8 cellular contexts compared by ENCODE assay signal in genomic region chr11:134275534-134276395, GRCh38. TPM values are rescaled to one million over a fixed set of nuclear protein-coding genes. Genes with fewer than 3 reads are reported as not detected.
A peak's percentile ranks its signal among the peaks of the same experiment; 100 is the strongest.
DNase-seq lines count a peak whose midpoint lies in the region; ATAC-seq, FAIRE-seq and TF ChIP-seq lines count a peak whose summit lies in the region.

TSS of gene GLB1L3 (plus strand) at chr11:134276379. CDS start at chr11:134276741, 362 bp downstream.

- no TSS peak for BruUV-seq in HepG2 (replicated peaks; lab: Mats Ljungman, UMichigan)

- H3K4me1 ChIP-seq in HepG2 (ENCODE audit: insufficient read depth, low read length), result peaks cover 20% of the 10 kb centered on the region

- no peaks in the 10 kb centered on the region for H3K9me3 ChIP-seq in HepG2 (ENCODE audit: low read length)

- FAIRE-seq in HepG2 (lab: Jason Lieb, UNC), result no peak

- DNase-seq in NCI-H82 (lab: John Stamatoyannopoulos, UW) (peak; percentile 21), NCI-H82 treated with DMSO at 0.1 percent for 48 hours (lab: John Stamatoyannopoulos, UW; ENCODE audit: unreplicated experiment) (no peak), cerebellar cortex (ENCODE audit: low spot score) (peak; percentile 74), HepG2 (ENCODE audit: low spot score) (no peak)
- DNase-seq in activated CD4-positive, CD25-positive, alpha-beta regulatory T cell treated with anti-CD3 and anti-CD28 coated beads, Interleukin-2, amount 50 U/mL, for 16 hours (ENCODE audit: low read depth, low spot score), result peak; percentile 51
- DNase-seq in stimulated activated CD4-positive, alpha-beta T cell treated with anti-CD3 and anti-CD28 coated beads, Interleukin-4, amount 100 ng/mL, for 48 hours (ENCODE audit: low read depth in 2 of 2), result peak; percentile 70 to 76

- peak; percentile 85 for ATAC-seq in HG03457 (IDR thresholded peaks at IDR 0.05; ENCODE audit: unreplicated experiment)
- ATAC-seq in HepG2, result peak; percentile 59
- ATAC-seq in HG03196 (IDR thresholded peaks at IDR 0.05; ENCODE audit: unreplicated experiment), result no peak

- peak within 1 kb of the TSS; percentile 46 for H3K4me2 ChIP-seq in HepG2 (ENCODE audit: low read depth, low read length)

- no peaks in the 10 kb centered on the region for H3K79me2 ChIP-seq in HepG2 (ENCODE audit: insufficient read depth, low read length)

- intact Hi-C loops in HepG2 (cut with micrococcal nuclease; ENCODE audit: unreplicated experiment), result no loop called here

- TF ChIP-seq EP300 in HepG2 (IDR thresholded peaks at IDR 0.05; ENCODE audit: low read depth in 2 of 2, low read length in 2 of 2), result no peak
- TF ChIP-seq EP300 in HepG2 (CRISPR knock-in tag; IDR thresholded peaks at IDR 0.05; ENCODE audit: borderline replicate concordance), result no peak

- no peak for TF ChIP-seq POLR2A in HepG2 (IDR thresholded peaks at IDR 0.05; ENCODE audit: insufficient read depth in 1 of 2, low read depth in 2 of 2, low read length in 2 of 2)

- no peak for TF ChIP-seq RAD21 in HepG2 (CRISPR knock-in tag; IDR thresholded peaks at IDR 0.05)

- no peak for TF ChIP-seq CTCF in HepG2 (CRISPR knock-in tag; IDR thresholded peaks at IDR 0.05)

- peak within 1 kb of the TSS in 2 of 3 experiments; percentile 13 to 19; a peak in 1 of 6 replicates for H3K4me3 ChIP-seq in HepG2 (replicated peaks in 1 of 3; ENCODE audit: insufficient read depth in 1 of 3, low read depth in 2 of 3, low read length in 3 of 3)

- H2AFZ ChIP-seq in HepG2 (ENCODE audit: low read length), result no peak within 1 kb of the TSS

- peaks cover 6 to 63% of the 10 kb centered on the region in 2 experiments for H3K27me3 ChIP-seq in HepG2 (ENCODE audit: control insufficient read depth in 1 of 2, insufficient read depth in 2 of 2, low read length in 2 of 2)

- H4K20me1 ChIP-seq in HepG2 (ENCODE audit: insufficient read depth, low read length), result no peaks in the 10 kb centered on the region

- H3K9ac ChIP-seq in HepG2 (ENCODE audit: insufficient read depth, low read depth, low read length), result no peak within 1 kb of the TSS

- in situ Hi-C loops in HepG2 (cut with HindIII; ENCODE audit: extremely low pct_ligation_motif_present, low pct_unique_long_range_greater_than_20kb), result no loop called here

- H3K36me3 ChIP-seq in HepG2 (replicated peaks in 1 of 2; ENCODE audit: control insufficient read depth in 1 of 2, insufficient read depth in 2 of 2, low read length in 2 of 2), result no peaks in the 10 kb centered on the region

- H3K27ac ChIP-seq in HepG2 (ENCODE audit: extremely low read length, insufficient read depth, low read length), result no peak within 1 kb of the TSS

- POLR2A ChIA-PET in HepG2 (lab: Yijun Ruan, JAX), result no interaction called here

- WGBS in HepG2 (ENCODE audit: low lambda C conversion rate), result 21% methylated on average over 38 of the region's 68 CpGs

- CTCF ChIA-PET in HepG2 (lab: Yijun Ruan, JAX; ENCODE audit: low intra/inter-chr PET ratio, low total read pairs), result no interaction called here

TF ChIP-seq in HepG2, 621 proteins besides CTCF, POLR2A, EP300 and RAD21:
- TF ChIP-seq RFXAP (CRISPR knock-in tag; IDR thresholded peaks at IDR 0.05; ENCODE audit: borderline replicate concordance) (no peak), RNF2 (conservative IDR thresholded peaks at IDR 0.05; ENCODE audit: low read depth) (peak; percentile 81), CBX2 (IDR thresholded peaks at IDR 0.05; ENCODE audit: low read depth, low read length) (peak; percentile 28; the same call in 1 of the 2 replicates), CBX2 (CRISPR knock-in tag; IDR thresholded peaks at IDR 0.05; ENCODE audit: low read depth) (no peak), ZFP36 (IDR thresholded peaks at IDR 0.05; ENCODE audit: borderline replicate concordance, low read depth, low read length, partially characterized antibody) (peak; percentile 67), EZH2 (conservative IDR thresholded peaks at IDR 0.05; ENCODE audit: low read depth, low read length) (peak; percentile 79), SOX13 (IDR thresholded peaks at IDR 0.05) (0 out of 2 replicates have a peak, but pooled peaks have one; percentile 18), SOX13 (CRISPR knock-in tag; conservative IDR thresholded peaks at IDR 0.05 in 1 of 2, IDR thresholded peaks at IDR 0.05 in 1 of 2) (no peak)
- TF ChIP-seq, protein P1, sequence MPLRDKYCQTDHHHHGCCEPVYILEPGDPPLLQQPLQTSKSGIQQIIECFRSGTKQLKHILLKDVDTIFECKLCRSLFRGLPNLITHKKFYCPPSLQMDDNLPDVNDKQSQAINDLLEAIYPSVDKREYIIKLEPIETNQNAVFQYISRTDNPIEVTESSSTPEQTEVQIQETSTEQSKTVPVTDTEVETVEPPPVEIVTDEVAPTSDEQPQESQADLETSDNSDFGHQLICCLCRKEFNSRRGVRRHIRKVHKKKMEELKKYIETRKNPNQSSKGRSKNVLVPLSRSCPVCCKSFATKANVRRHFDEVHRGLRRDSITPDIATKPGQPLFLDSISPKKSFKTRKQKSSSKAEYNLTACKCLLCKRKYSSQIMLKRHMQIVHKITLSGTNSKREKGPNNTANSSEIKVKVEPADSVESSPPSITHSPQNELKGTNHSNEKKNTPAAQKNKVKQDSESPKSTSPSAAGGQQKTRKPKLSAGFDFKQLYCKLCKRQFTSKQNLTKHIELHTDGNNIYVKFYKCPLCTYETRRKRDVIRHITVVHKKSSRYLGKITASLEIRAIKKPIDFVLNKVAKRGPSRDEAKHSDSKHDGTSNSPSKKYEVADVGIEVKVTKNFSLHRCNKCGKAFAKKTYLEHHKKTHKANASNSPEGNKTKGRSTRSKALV (CRISPR knock-in tag; IDR thresholded peaks at IDR 0.05), result peak; percentile 96; the same call in 1 of the 2 replicates
- TF ChIP-seq, protein P2, sequence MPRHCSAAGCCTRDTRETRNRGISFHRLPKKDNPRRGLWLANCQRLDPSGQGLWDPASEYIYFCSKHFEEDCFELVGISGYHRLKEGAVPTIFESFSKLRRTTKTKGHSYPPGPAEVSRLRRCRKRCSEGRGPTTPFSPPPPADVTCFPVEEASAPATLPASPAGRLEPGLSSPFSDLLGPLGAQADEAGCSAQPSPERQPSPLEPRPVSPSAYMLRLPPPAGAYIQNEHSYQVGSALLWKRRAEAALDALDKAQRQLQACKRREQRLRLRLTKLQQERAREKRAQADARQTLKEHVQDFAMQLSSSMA (CRISPR knock-in tag; IDR thresholded peaks at IDR 0.05), result no peak

RNA-seq across cellular contexts. Expression of gene GLB1L3, which starts in this region (rescaled TPM):
- total RNA-seq in HepG2 (2016; rRNA removed; fragmentation: Illumina TruSeq; extraction: Trizol), result not detected in 2 replicates
- not detected in 2 replicates for total RNA-seq in HepG2 (2016; cell fraction: cytosol; rRNA removed; fragmentation: Illumina TruSeq; extraction: Trizol; ENCODE audit: low read depth)
- total RNA-seq in HepG2 (2016; cell fraction: insoluble cytoplasmic fraction; rRNA removed; fragmentation: Illumina TruSeq; extraction: Trizol), result not detected in 2 replicates
- total RNA-seq in HepG2 (2016; cell fraction: membrane; rRNA removed; fragmentation: Illumina TruSeq; extraction: Trizol), result not detected in 2 replicates
- not detected in 2 replicates for total RNA-seq in HepG2 (2016; cell fraction: nucleus; rRNA removed; fragmentation: Illumina TruSeq; extraction: Trizol)
- polyA plus RNA-seq in HepG2 (2011; rRNA removed), result not detected in 2 replicates
- polyA plus RNA-seq in HepG2 (2011; cell fraction: cytosol; rRNA removed), result not detected in 2 replicates
- not detected in 2 replicates for polyA plus RNA-seq in HepG2 (2011; cell fraction: nucleus; rRNA removed)
- not detected in 2 replicates for polyA plus RNA-seq in HepG2 (2012)
- not detected in 2 replicates for polyA plus RNA-seq in HepG2 (2016; cell fraction: cytosol; fragmentation: Illumina TruSeq; extraction: Trizol; ENCODE audit: low read depth)
- not detected in 2 replicates for polyA plus RNA-seq in HepG2 (2016; cell fraction: insoluble cytoplasmic fraction; fragmentation: Illumina TruSeq; extraction: Trizol; ENCODE audit: low read depth)
- not detected in 2 replicates for polyA plus RNA-seq in HepG2 (2016; cell fraction: membrane; fragmentation: Illumina TruSeq; extraction: Trizol; ENCODE audit: low read depth)
- not detected in 2 replicates for polyA plus RNA-seq in HepG2 (2016; cell fraction: nucleus; fragmentation: Illumina TruSeq; extraction: Trizol; ENCODE audit: insufficient read depth, low read depth)
- not detected in 2 replicates for polyA minus RNA-seq in HepG2 (2011; rRNA and poly(A)+ RNA removed; ENCODE audit: low replicate concordance)
- polyA minus RNA-seq in HepG2 (2011; cell fraction: cytosol; rRNA and poly(A)+ RNA removed), result not detected in 2 replicates
- not detected in 2 replicates for polyA minus RNA-seq in HepG2 (2011; cell fraction: nucleus; rRNA and poly(A)+ RNA removed)

Comparison
In these comparisons a context has a peak if more than half of its experiments do, and no peak if none do; other contexts are left out.
1. DNase-seq: peak in NCI-H82 (single experiment), activated CD4-positive, CD25-positive, alpha-beta regulatory T cell treated with anti-CD3 and anti-CD28 coated beads, Interleukin-2, amount 50 U/mL, for 16 hours (single experiment), cerebellar cortex (single experiment) and stimulated activated CD4-positive, alpha-beta T cell treated with anti-CD3 and anti-CD28 coated beads, Interleukin-4, amount 100 ng/mL, for 48 hours (2 of 2); none in NCI-H82 treated with DMSO at 0.1 percent for 48 hours (single experiment) and HepG2 (single experiment).
2. Peak in ATAC-seq, H3K4me3 ChIP-seq and H3K4me2 ChIP-seq in HepG2; RNA of the gene not detected or under 1 TPM.